In the genomic region with DNA sequence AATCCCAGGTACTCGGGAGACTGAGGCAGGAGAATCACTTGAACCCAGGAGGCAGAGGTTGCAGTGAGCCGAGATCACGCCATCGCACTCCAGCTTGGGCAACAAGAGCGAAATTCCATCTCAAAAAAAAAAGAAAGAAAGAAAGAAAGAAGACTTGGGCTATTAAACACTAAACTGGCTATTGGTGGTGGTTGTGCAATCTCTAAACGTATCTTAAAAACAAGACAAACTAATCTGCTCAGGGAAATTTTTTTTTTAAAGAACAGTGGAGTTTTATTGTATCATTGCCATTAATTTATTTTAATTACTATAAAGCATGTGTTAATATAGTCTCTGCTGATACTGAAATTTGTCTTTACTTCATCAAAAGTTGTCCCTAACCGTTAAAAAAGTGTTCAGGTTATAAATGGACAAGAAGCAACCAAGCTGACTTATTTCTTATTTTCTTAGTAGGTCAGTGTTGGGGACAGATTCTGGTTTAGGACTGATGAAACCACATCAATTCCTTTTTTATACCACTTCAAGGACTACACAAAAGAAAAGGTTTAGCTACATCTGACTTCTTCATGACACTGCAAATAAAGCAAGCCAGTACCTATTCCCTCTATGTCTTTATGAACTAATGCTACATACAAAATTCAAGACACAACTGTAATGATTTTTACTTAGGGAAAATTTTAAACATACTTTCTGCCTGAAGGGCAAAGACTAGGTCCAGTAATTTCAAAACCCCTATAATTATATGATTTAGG, we compare ENCODE assay signal across 17 cellular contexts.
DNase-seq lines count a peak whose midpoint lies in the region; ATAC-seq and TF ChIP-seq lines count a peak whose summit lies in the region.
"Had no signal": no experiment of that assay in that cellular context is flagged by ENCODE, and none has a peak within 500 bp of the region (broad histone marks: within the 10 kb centered on the region; RNA-seq: fewer than 3 reads in every experiment).

No MANE protein-coding gene starts in this region.

- H4K20me1 ChIP-seq in hepatocyte (ENCODE audit: insufficient read depth, poor library complexity, severe bottlenecking): no peaks in the 10 kb centered on the region

- no peaks in the 10 kb centered on the region for H3K36me3 ChIP-seq in hepatocyte (replicated peaks; ENCODE audit: insufficient read depth, low read depth)
- H3K36me3 ChIP-seq: cardiac muscle cell, gastroesophageal sphincter, neutrophil, spleen, thyroid gland had no signal

- H3K9me3 ChIP-seq in hepatocyte (ENCODE audit: low read depth): no peaks in the 10 kb centered on the region
- H3K9me3 ChIP-seq: gastroesophageal sphincter, neutrophil, spleen, thyroid gland had no signal

- H3K9me2 ChIP-seq in hepatocyte (replicated peaks; ENCODE audit: insufficient read depth): no peaks in the 10 kb centered on the region

- intact Hi-C loops in Right ventricle myocardium superior (cut with DNase I): no loop called here

- no peaks in the 10 kb centered on the region for H3K79me2 ChIP-seq in hepatocyte

- H3K27me3 ChIP-seq in hepatocyte: no peaks in the 10 kb centered on the region
- H3K27me3 ChIP-seq: cardiac muscle cell, gastroesophageal sphincter, neutrophil, spleen, thyroid gland had no signal

- H2AFZ ChIP-seq in hepatocyte: no peak overlapping the region

- no peak for TF ChIP-seq CTCF in hepatocyte (IDR thresholded peaks at IDR 0.05; ENCODE audit: poor library complexity)

- ATAC-seq in GM18520 (IDR thresholded peaks at IDR 0.05; ENCODE audit: unreplicated experiment) (peak; percentile 15), GM21381 (IDR thresholded peaks at IDR 0.05; ENCODE audit: unreplicated experiment) (peak; percentile 15), HG03045 (IDR thresholded peaks at IDR 0.05; ENCODE audit: unreplicated experiment) (peak; percentile 6), HG02938 (IDR thresholded peaks at IDR 0.05; ENCODE audit: unreplicated experiment) (no peak), Right ventricle myocardium superior (ENCODE audit: poor library complexity) (no peak), HG03280 (IDR thresholded peaks at IDR 0.05; ENCODE audit: unreplicated experiment) (no peak)
- ATAC-seq: gastroesophageal sphincter, left cardiac atrium had no signal

- H3K4me2 ChIP-seq in hepatocyte: no peak overlapping the region

- H3K4me1 ChIP-seq in hepatocyte (ENCODE audit: insufficient read depth): peaks cover 7% of the 10 kb centered on the region
- H3K4me1 ChIP-seq: gastroesophageal sphincter, thyroid gland had no signal

- WGBS in hepatocyte (ENCODE audit: low lambda C conversion rate, missing lambda C conversion rate): 90% methylated on average over 7 of the region's 7 CpGs

- DNase-seq in hepatocyte (ENCODE audit: low spot score) (no peak), NCI-H69 (lab: John Stamatoyannopoulos, UW) (no peak), Right ventricle myocardium superior (no peak)
- DNase-seq: AML-193, left cardiac atrium, NCI-H1417, NCI-H774, spleen, thyroid gland had no signal

- peak overlapping the region; percentile 49 for H3K27ac ChIP-seq in hepatocyte
- H3K27ac ChIP-seq: cardiac muscle cell, gastroesophageal sphincter, neutrophil, thyroid gland had no signal

- no peak overlapping the region for H3K4me3 ChIP-seq in hepatocyte
- H3K4me3 ChIP-seq: cardiac muscle cell, gastroesophageal sphincter, spleen, thyroid gland had no signal

Comparison
In these comparisons a context has a peak if more than half of its experiments do, and no peak if none do; other contexts are left out.
1. ATAC-seq: peak in GM18520 (single experiment), GM21381 (single experiment) and HG03045 (single experiment); none in HG02938 (single experiment), Right ventricle myocardium superior (single experiment) and HG03280 (single experiment).